In genomic region chr4:76943790-76944189, GRCh38 we compare ENCODE assay signal across 1 cellular context.
TF ChIP-seq lines count a peak whose summit lies in the region.

No MANE protein-coding gene starts in this region.

TF ChIP-seq in K562, 482 proteins besides CTCF, POLR2A, EP300 and RAD21 (continued from another document):
- TF ChIP-seq PBX2 (CRISPR knock-in tag; IDR thresholded peaks at IDR 0.05; ENCODE audit: low read depth): no peak
- 0 out of 2 replicates have a peak, but pooled peaks have one; percentile 23 for TF ChIP-seq PBX2 (tag; conservative IDR thresholded peaks at IDR 0.05; ENCODE audit: low read depth)
- peak; percentile 43 for TF ChIP-seq NFIC (IDR thresholded peaks at IDR 0.05)
